8 cellular contexts compared by ENCODE assay signal in genomic region chr1:229342305-229342901, GRCh38. TPM values are rescaled to one million over a fixed set of nuclear protein-coding genes. Genes with fewer than 3 reads are reported as not detected.
DNase-seq lines count a peak whose midpoint lies in the region; ATAC-seq and TF ChIP-seq lines count a peak whose summit lies in the region.

No MANE protein-coding gene starts in this region.

- peak overlapping the region; percentile 20 for H3K27ac Mint-ChIP-seq in activated CD4-positive, alpha-beta T cell treated with anti-CD3 and anti-CD28 coated beads for 36 hours

- peak; percentile 69 for ATAC-seq in GM18907 (IDR thresholded peaks at IDR 0.05; ENCODE audit: unreplicated experiment)
- peak; percentile 65 for ATAC-seq in HG03135 (IDR thresholded peaks at IDR 0.05; ENCODE audit: unreplicated experiment)
- ATAC-seq in activated CD4-positive, alpha-beta T cell treated with anti-CD3 and anti-CD28 coated beads for 36 hours, result peak; percentile 76
- peak; percentile 96 for ATAC-seq in left colon

- H3K27me3 Mint-ChIP-seq in activated CD4-positive, alpha-beta T cell treated with anti-CD3 and anti-CD28 coated beads for 36 hours, result peaks cover 10% of the 10 kb centered on the region

- H3K36me3 Mint-ChIP-seq in activated CD4-positive, alpha-beta T cell treated with anti-CD3 and anti-CD28 coated beads for 36 hours (ENCODE audit: low read depth), result peaks cover 6% of the 10 kb centered on the region

- peak overlapping the region; percentile 88 for H3K4me3 Mint-ChIP-seq in activated CD4-positive, alpha-beta T cell treated with anti-CD3 and anti-CD28 coated beads for 36 hours

- CTCF ChIA-PET in activated CD4-positive, alpha-beta T cell treated with anti-CD3 and anti-CD28 coated beads for 36 hours (lab: Charles Lee), result interaction anchor here (0.7 to 0.8 kb wide), 2 partner anchors 11 to 64 kb away, joined by 3 to 4 read pairs; no protein-coding TSS in a partner anchor

- intact Hi-C loops in activated CD4-positive, alpha-beta T cell treated with anti-CD3 and anti-CD28 coated beads for 36 hours (cut with DNase I, micrococcal nuclease), result loop anchor here (1.0 to 10.0 kb wide), 13 partner anchors 55 to 1635 kb away; partner anchors contain the start of genes ABCB10 (in 2 of the 2), NUP133 (in 2 of the 2), ARV1 (in 1 of the 2) and GALNT2 (in 1 of the 2)
- intact Hi-C loops in left colon (cut with DNase I, micrococcal nuclease), result no loop called here

- peaks cover 43% of the 10 kb centered on the region for H3K4me1 Mint-ChIP-seq in activated CD4-positive, alpha-beta T cell treated with anti-CD3 and anti-CD28 coated beads for 36 hours

- H3K4me3 ChIP-seq in AG10803 (ENCODE audit: low read length) (peak overlapping the region; percentile 79), choroid plexus epithelial cell (ENCODE audit: low read depth, low read length) (peak overlapping the region; percentile 81)

- no peak for TF ChIP-seq CTCF in AG10803 (conservative IDR thresholded peaks at IDR 0.05; ENCODE audit: low read length)
- no peak for TF ChIP-seq CTCF in choroid plexus epithelial cell (conservative IDR thresholded peaks at IDR 0.05; ENCODE audit: low read depth, low read length)

- H3K9me3 Mint-ChIP-seq in activated CD4-positive, alpha-beta T cell treated with anti-CD3 and anti-CD28 coated beads for 36 hours (ENCODE audit: low read depth), result peaks cover 2% of the 10 kb centered on the region

- POLR2A ChIA-PET in activated CD4-positive, alpha-beta T cell treated with anti-CD3 and anti-CD28 coated beads for 36 hours (lab: Charles Lee), result no interaction called here

- DNase-seq in AG10803 (ENCODE audit: low read depth) (peak; percentile 64), NCI-H226 (peak; percentile 27), choroid plexus epithelial cell (ENCODE audit: low read depth) (peak; percentile 60), left colon (peak; percentile 88 to 92)
- peak; percentile 85 for DNase-seq in activated CD4-positive, alpha-beta T cell treated with anti-CD3 and anti-CD28 coated beads for 36 hours
- DNase-seq in stimulated activated CD4-positive, alpha-beta T cell treated with anti-CD3 and anti-CD28 coated beads, Interleukin-1b, Interleukin-23, amount 100 ng/mL, for 48 hours, result peak; percentile 67

RNA-seq across cellular contexts. Expression of gene CCSAP, which starts 0.4 kb away (rescaled TPM):
- total RNA-seq in activated CD4-positive, alpha-beta T cell treated with anti-CD3 and anti-CD28 coated beads for 36 hours, result 1 to 10 TPM; 7.9 to 8.4 TPM
- total RNA-seq in left colon, result 1 to 10 TPM; 2.1 to 2.7 TPM

Comparison
In these comparisons a context has a peak if more than half of its experiments do, and no peak if none do; other contexts are left out.
1. Peak in every context shown above with its lines: DNase-seq, ATAC-seq and H3K4me3 ChIP-seq.
2. DNase-seq: peak in every context shown above with its lines; median percentile 90 in left colon; 85 in activated CD4-positive, alpha-beta T cell treated with anti-CD3 and anti-CD28 coated beads for 36 hours; 67 in stimulated activated CD4-positive, alpha-beta T cell treated with anti-CD3 and anti-CD28 coated beads, Interleukin-1b, Interleukin-23, amount 100 ng/mL, for 48 hours; 64 in AG10803; 60 in choroid plexus epithelial cell; 27 in NCI-H226.
3. intact Hi-C loops: an anchor here in activated CD4-positive, alpha-beta T cell treated with anti-CD3 and anti-CD28 coated beads for 36 hours (1.0 to 10.0 kb wide); none called in left colon.